Comparison of ENCODE assay signal across 25 cellular contexts in genomic region chr16:71439531-71439930, GRCh38. TPM values are rescaled to one million over a fixed set of nuclear protein-coding genes. Genes with fewer than 3 reads are reported as not detected.
"Had no signal": no experiment of that assay in that cellular context is flagged by ENCODE, and none has a peak within 500 bp of the region (broad histone marks: within the 10 kb centered on the region; RNA-seq: fewer than 3 reads in every experiment).

No MANE protein-coding gene starts in this region.

- H3K9me3 ChIP-seq: colonic mucosa, thyroid gland had no signal

- H3K4me1 ChIP-seq: colonic mucosa, lower lobe of right lung, thyroid gland had no signal

- H3K27ac Mint-ChIP-seq: activated CD4-positive, alpha-beta memory T cell treated with anti-CD3 and anti-CD28 coated beads, Interleukin-2, amount 10 ng/mL, durations not matched to agents 7 days and 5 days; activated CD8-positive, alpha-beta memory T cell treated with anti-CD3 and anti-CD28 coated beads, Interleukin-2, amount 10 ng/mL, durations not matched to agents 7 days and 5 days; activated naive CD4-positive, alpha-beta T cell treated with anti-CD3 and anti-CD28 coated beads for 36 hours; activated T-cell treated with anti-CD3 and anti-CD28 coated beads, Interleukin-2, amount 50 U/mL, for 24 hours; natural killer cell; T-cell had no signal

- H3K4me1 Mint-ChIP-seq: activated CD4-positive, alpha-beta memory T cell treated with anti-CD3 and anti-CD28 coated beads, Interleukin-2, amount 10 ng/mL, durations not matched to agents 7 days and 5 days; central memory CD8-positive, alpha-beta T cell; T-cell had no signal

- H3K36me3 ChIP-seq: colonic mucosa, lower lobe of right lung, ovary, thyroid gland had no signal

- H3K27me3 ChIP-seq: colonic mucosa, ovary, thyroid gland had no signal

- DNase-seq: activated CD4-positive, alpha-beta memory T cell treated with anti-CD3 and anti-CD28 coated beads, Interleukin-2, amount 10 ng/mL, durations not matched to agents 7 days and 5 days; activated CD4-positive, alpha-beta T cell treated with anti-CD3 and anti-CD28 coated beads for 48 hours; activated CD4-positive, CD25-positive, alpha-beta regulatory T cell; activated CD8-positive, alpha-beta memory T cell treated with anti-CD3 and anti-CD28 coated beads, Interleukin-2, amount 10 ng/mL, durations not matched to agents 7 days and 5 days; activated naive CD4-positive, alpha-beta T cell treated with anti-CD3 and anti-CD28 coated beads for 36 hours; activated T-cell treated with anti-CD3 and anti-CD28 coated beads, Interleukin-2, amount 50 U/mL, for 24 hours; anterior cingulate cortex; colonic mucosa; hippocampal formation; left colon; lower lobe of right lung; natural killer cell; ovary; stimulated activated CD4-positive, alpha-beta T cell treated with anti-CD3 and anti-CD28 coated beads, Interleukin-2, amount 100 ng/mL, for 24 hours; stimulated activated naive CD4-positive, alpha-beta T cell treated with Interleukin-2 at 50 U/mL for 16 hours; T-cell; T-helper 9 cell; thyroid gland had no signal

- H3K36me3 Mint-ChIP-seq: activated CD8-positive, alpha-beta memory T cell treated with anti-CD3 and anti-CD28 coated beads, Interleukin-2, amount 10 ng/mL, durations not matched to agents 7 days and 5 days; natural killer cell; T-cell had no signal

- ATAC-seq: activated CD8-positive, alpha-beta memory T cell treated with anti-CD3 and anti-CD28 coated beads, Interleukin-2, amount 10 ng/mL, durations not matched to agents 7 days and 5 days; left colon; lower lobe of right lung; natural killer cell; T-cell had no signal

- H3K27ac ChIP-seq: colonic mucosa, lower lobe of right lung, ovary, thyroid gland had no signal

- H3K4me3 Mint-ChIP-seq: activated CD4-positive, alpha-beta memory T cell treated with anti-CD3 and anti-CD28 coated beads, Interleukin-2, amount 10 ng/mL, durations not matched to agents 7 days and 5 days; activated CD8-positive, alpha-beta memory T cell treated with anti-CD3 and anti-CD28 coated beads, Interleukin-2, amount 10 ng/mL, durations not matched to agents 7 days and 5 days; activated naive CD4-positive, alpha-beta T cell treated with anti-CD3 and anti-CD28 coated beads for 36 hours; activated T-cell treated with anti-CD3 and anti-CD28 coated beads, Interleukin-2, amount 50 U/mL, for 24 hours; central memory CD8-positive, alpha-beta T cell; natural killer cell; T-cell had no signal

- H3K4me3 ChIP-seq: colonic mucosa, lower lobe of right lung, ovary, thyroid gland had no signal

RNA-seq across cellular contexts. Expression of gene TLE7, which starts 2.3 kb away (rescaled TPM):
- total RNA-seq: activated CD4-positive, alpha-beta memory T cell treated with anti-CD3 and anti-CD28 coated beads, Interleukin-2, amount 10 ng/mL, durations not matched to agents 7 days and 5 days; activated CD8-positive, alpha-beta memory T cell treated with anti-CD3 and anti-CD28 coated beads, Interleukin-2, amount 10 ng/mL, durations not matched to agents 7 days and 5 days; activated naive CD4-positive, alpha-beta T cell treated with anti-CD3 and anti-CD28 coated beads for 36 hours; colonic mucosa; epithelial cell of proximal tubule; glomerular endothelial cell; left colon; lower lobe of right lung; mesenteric fat pad; natural killer cell; ovary; skeletal muscle tissue; subcutaneous adipose tissue; T-cell; thyroid gland; urinary bladder had no signal
- polyA plus RNA-seq: urinary bladder had no signal
